Comparison of ENCODE assay signal across 29 cellular contexts in genomic region chr16:15446901-15447300, GRCh38.
"Had no signal": no experiment of that assay in that cellular context is flagged by ENCODE, and none has a peak within 500 bp of the region (broad histone marks: within the 10 kb centered on the region; RNA-seq: fewer than 3 reads in every experiment).

No MANE protein-coding gene starts in this region.

- H3K4me1 ChIP-seq: suprapubic skin, testis, thyroid gland, tibial nerve, uterus, vagina had no signal

- H3K27me3 ChIP-seq: stomach, suprapubic skin, testis, thyroid gland, tibial artery, tibial nerve, transverse colon, upper lobe of left lung, upper lobe of right lung, uterus, vagina had no signal

- H3K9me3 Mint-ChIP-seq: type B pancreatic cell had no signal

- H3K27ac Mint-ChIP-seq: stimulated activated effector memory CD8-positive, alpha-beta T cell treated with anti-CD3 and anti-CD28 coated beads, Interleukin-12 subunit alpha, Interleukin-12 subunit beta, amount 100 ng/mL, for 72 hours; stimulated activated memory B cell treated with anti-CD40 and anti-IgM and Interleukin-4, amounts not matched to agents 10 μg/mL and 1 μg/mL and 100 μg/mL, for 72 hours; stimulated activated naive B cell treated with anti-CD40 and anti-IgM and Interleukin-4, amounts not matched to agents 10 μg/mL and 1 μg/mL and 100 μg/mL, for 72 hours; stimulated activated naive CD8-positive, alpha-beta T cell treated with anti-CD3 and anti-CD28 coated beads, Interleukin-15, amount 100 ng/mL, for 72 hours; stimulated activated naive CD8-positive, alpha-beta T cell treated with anti-CD3 and anti-CD28 coated beads, Interleukin-15, Interleukin-2, amounts not matched to agents 100 ng/mL and 50 ng/mL, for 24 hours; type B pancreatic cell had no signal

- H3K27ac ChIP-seq: stomach, suprapubic skin, testis, thoracic aorta, thyroid gland, tibial artery, tibial nerve, transverse colon, upper lobe of left lung, upper lobe of right lung, uterus, vagina had no signal

- H3K4me3 ChIP-seq: stomach, suprapubic skin, testis, thoracic aorta, thyroid gland, tibial artery, tibial nerve, transverse colon, upper lobe of left lung, upper lobe of right lung, uterus, vagina had no signal

- H3K36me3 ChIP-seq: suprapubic skin, thoracic aorta, thyroid gland, transverse colon, upper lobe of left lung, upper lobe of right lung, uterus, vagina had no signal

- ATAC-seq: stimulated activated effector memory CD8-positive, alpha-beta T cell treated with anti-CD3 and anti-CD28 coated beads, Interleukin-12 subunit alpha, Interleukin-12 subunit beta, amount 100 ng/mL, for 72 hours; stimulated activated memory B cell treated with anti-CD40 and anti-IgM and Interleukin-4, amounts not matched to agents 10 μg/mL and 1 μg/mL and 100 μg/mL, for 72 hours; stimulated activated naive B cell treated with anti-CD40 and anti-IgM and Interleukin-4, amounts not matched to agents 10 μg/mL and 1 μg/mL and 100 μg/mL, for 72 hours; stimulated activated naive CD8-positive, alpha-beta T cell treated with anti-CD3 and anti-CD28 coated beads, Interleukin-15, amount 100 ng/mL, for 72 hours; stimulated activated naive CD8-positive, alpha-beta T cell treated with anti-CD3 and anti-CD28 coated beads, Interleukin-15, Interleukin-2, amounts not matched to agents 100 U/mL and 50 U/mL, for 24 hours; upper lobe of right lung had no signal

- DNase-seq: stimulated activated CD4-positive, alpha-beta T cell treated with anti-CD3 and anti-CD28 coated beads, Interleukin-2, amount 100 ng/mL, for 48 hours; stimulated activated CD4-positive, alpha-beta T cell treated with anti-CD3 and anti-CD28 coated beads, Interleukin-4, amount 100 ng/mL, for 1 hour; stimulated activated CD4-positive, alpha-beta T cell treated with anti-CD3 and anti-CD28 coated beads, Interleukin-4, amount 100 ng/mL, for 24 hours; stimulated activated CD4-positive, alpha-beta T cell treated with anti-CD3 and anti-CD28 coated beads, Interleukin-4, amount 100 ng/mL, for 4 hours; stimulated activated CD8-positive, alpha-beta memory T cell treated with anti-CD3 and anti-CD28 coated beads, Interleukin-4, amount 100 ng/mL, for 48 hours; stimulated activated naive B cell treated with anti-CD40 and anti-IgM and Interleukin-4, amounts not matched to agents 10 μg/mL and 1 μg/mL and 100 μg/mL, for 72 hours; stimulated activated naive CD4-positive, alpha-beta T cell; stimulated activated naive CD4-positive, alpha-beta T cell treated with Interleukin-2 at 50 U/mL for 16 hours; stimulated activated naive CD8-positive, alpha-beta T cell treated with anti-CD3 and anti-CD28 coated beads, Interleukin-15, amount 100 ng/mL, for 72 hours; stimulated activated naive CD8-positive, alpha-beta T cell treated with anti-CD3 and anti-CD28 coated beads, Interleukin-15, Interleukin-2, amounts not matched to agents 100 U/mL and 50 U/mL, for 24 hours; stomach; substantia nigra; testis; thyroid gland; tibial artery; transverse colon; trophoblast cell; upper lobe of left lung; upper lobe of right lung; uterus had no signal

- H3K27me3 Mint-ChIP-seq: stimulated activated memory B cell treated with anti-CD40 and anti-IgM and Interleukin-4, amounts not matched to agents 10 μg/mL and 1 μg/mL and 100 μg/mL, for 72 hours; stimulated activated naive CD8-positive, alpha-beta T cell treated with anti-CD3 and anti-CD28 coated beads, Interleukin-15, amount 100 ng/mL, for 72 hours; type B pancreatic cell had no signal

- FAIRE-seq: urothelium cell line had no signal

- H3K9me3 ChIP-seq: suprapubic skin, testis, thyroid gland, tibial artery, transverse colon, upper lobe of right lung, uterus, vagina had no signal

- H3K4me1 Mint-ChIP-seq: stimulated activated effector memory CD8-positive, alpha-beta T cell treated with anti-CD3 and anti-CD28 coated beads, Interleukin-12 subunit alpha, Interleukin-12 subunit beta, amount 100 ng/mL, for 72 hours; stimulated activated naive B cell treated with anti-CD40 and anti-IgM and Interleukin-4, amounts not matched to agents 10 μg/mL and 1 μg/mL and 100 μg/mL, for 72 hours; stimulated activated naive CD8-positive, alpha-beta T cell treated with anti-CD3 and anti-CD28 coated beads, Interleukin-15, amount 100 ng/mL, for 72 hours had no signal

- H3K4me3 Mint-ChIP-seq: stimulated activated effector memory CD8-positive, alpha-beta T cell treated with anti-CD3 and anti-CD28 coated beads, Interleukin-12 subunit alpha, Interleukin-12 subunit beta, amount 100 ng/mL, for 72 hours; stimulated activated memory B cell treated with anti-CD40 and anti-IgM and Interleukin-4, amounts not matched to agents 10 μg/mL and 1 μg/mL and 100 μg/mL, for 72 hours; stimulated activated naive B cell treated with anti-CD40 and anti-IgM and Interleukin-4, amounts not matched to agents 10 μg/mL and 1 μg/mL and 100 μg/mL, for 72 hours; stimulated activated naive CD8-positive, alpha-beta T cell treated with anti-CD3 and anti-CD28 coated beads, Interleukin-15, amount 100 ng/mL, for 72 hours; stimulated activated naive CD8-positive, alpha-beta T cell treated with anti-CD3 and anti-CD28 coated beads, Interleukin-15, Interleukin-2, amounts not matched to agents 100 ng/mL and 50 ng/mL, for 24 hours; type B pancreatic cell had no signal

- H3K36me3 Mint-ChIP-seq: stimulated activated effector memory CD8-positive, alpha-beta T cell treated with anti-CD3 and anti-CD28 coated beads, Interleukin-12 subunit alpha, Interleukin-12 subunit beta, amount 100 ng/mL, for 72 hours; type B pancreatic cell had no signal
